ENCODE assay signal across 20 cellular contexts in the genomic region with DNA sequence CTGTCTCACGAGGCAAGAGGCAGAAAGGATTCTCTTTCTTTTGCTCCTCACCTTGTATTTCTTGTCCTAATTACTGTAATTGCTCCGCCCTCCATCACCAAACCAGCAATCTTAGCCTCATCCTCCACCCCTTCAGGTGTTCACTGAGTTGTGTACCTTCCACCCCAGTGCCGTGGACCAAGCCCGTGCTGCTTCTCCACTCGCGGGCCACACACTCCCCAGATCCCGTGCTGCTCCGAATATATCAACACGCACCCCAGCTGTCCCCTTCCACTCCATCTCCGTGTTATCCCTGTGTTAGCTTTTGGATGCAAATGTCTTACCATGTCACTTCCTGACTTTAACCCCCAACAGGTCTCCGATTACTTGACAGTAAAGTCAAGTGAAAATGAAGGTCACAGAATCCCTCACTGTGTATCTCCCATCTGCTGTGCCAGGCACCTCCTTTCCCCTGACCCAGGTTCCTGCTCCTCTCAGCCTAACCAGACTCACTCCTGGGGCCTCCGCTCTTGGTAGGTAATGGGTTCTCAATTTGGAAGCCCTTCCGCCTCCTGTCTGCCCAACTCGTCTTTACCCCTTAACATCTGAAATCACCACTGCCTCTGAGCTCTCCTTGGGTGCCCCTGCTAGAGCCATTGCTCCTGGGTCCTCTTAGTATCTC.
A peak's percentile ranks its signal among the peaks of the same experiment; 100 is the strongest.
DNase-seq lines count a peak whose midpoint lies in the region; ATAC-seq lines count a peak whose summit lies in the region.
"Had no signal": no experiment of that assay in that cellular context is flagged by ENCODE, and none has a peak within 500 bp of the region (broad histone marks: within the 10 kb centered on the region; RNA-seq: fewer than 3 reads in every experiment).

No MANE protein-coding gene starts in this region.

- H2BK15ac ChIP-seq in neuronal stem cell (ENCODE audit: low read length) = no peak overlapping the region

- H2AK5ac ChIP-seq in neuronal stem cell (ENCODE audit: low read depth, low read length) = no peak overlapping the region

- H3K4me1 Mint-ChIP-seq in activated CD4-positive, alpha-beta T cell treated with anti-CD3 and anti-CD28 coated beads, Interleukin-2, amount 10 ng/mL, durations not matched to agents 24 days and 14 days = no peaks in the 10 kb centered on the region
- H3K4me1 Mint-ChIP-seq: B cell had no signal

- no CpG with 5 or more reads among the region's 14 CpGs for WGBS in neuronal stem cell (ENCODE audit: extremely low coverage in 2 of 2, insufficient read length in 2 of 2, insufficient replicate concordance in 1 of 2), 2 donors
- 94 to 97% methylated on average over 14 of the region's 14 CpGs for WGBS in aorta, 2 donors

- H3K27ac Mint-ChIP-seq in activated CD4-positive, alpha-beta T cell treated with anti-CD3 and anti-CD28 coated beads, Interleukin-2, amount 10 ng/mL, durations not matched to agents 24 days and 14 days = no peak overlapping the region
- H3K27ac Mint-ChIP-seq: B cell; CD4-positive, alpha-beta T cell; CD8-positive, alpha-beta T cell had no signal

- H3K27me3 ChIP-seq in neuronal stem cell (ENCODE audit: control insufficient read depth in 3 of 3, insufficient read depth in 3 of 3, low read depth in 1 of 3, low read length in 3 of 3) = no peaks in the 10 kb centered on the region
- no peaks in the 10 kb centered on the region for H3K27me3 ChIP-seq in aorta (ENCODE audit: control insufficient read depth in 1 of 2, insufficient read depth in 2 of 2, low read length in 1 of 2)
- H3K27me3 ChIP-seq: BLaER1 treated with 17β-estradiol and CSF1 and Interleukin-3, amounts not matched to agents 10 nM and 100 nM had no signal

- no peak overlapping the region for H3K14ac ChIP-seq in neuronal stem cell (ENCODE audit: low read length)

- H4K8ac ChIP-seq in neuronal stem cell (ENCODE audit: low read depth, low read length) = no peak overlapping the region

- no peak overlapping the region for H3K9ac ChIP-seq in neuronal stem cell (ENCODE audit: low read depth, low read length, poor library complexity)
- H3K9ac ChIP-seq: BLaER1 treated with 17β-estradiol and CSF1 and Interleukin-3, amounts not matched to agents 10 nM and 100 nM had no signal

- H2BK12ac ChIP-seq in neuronal stem cell (ENCODE audit: low read length) = no peak overlapping the region

- H3K4me3 Mint-ChIP-seq in activated CD4-positive, alpha-beta T cell treated with anti-CD3 and anti-CD28 coated beads, Interleukin-2, amount 10 ng/mL, durations not matched to agents 24 days and 14 days = no peak overlapping the region
- H3K4me3 Mint-ChIP-seq: B cell; CD4-positive, alpha-beta T cell; CD8-positive, alpha-beta T cell had no signal

- H3K36me3 ChIP-seq in neuronal stem cell (replicated peaks in 1 of 2; ENCODE audit: control insufficient read depth in 2 of 2, insufficient read depth in 2 of 2, low read length in 2 of 2) (no peaks in the 10 kb centered on the region), aorta (ENCODE audit: control insufficient read depth in 1 of 2, insufficient read depth in 2 of 2, low read length in 1 of 2) (no peaks in the 10 kb centered on the region)
- H3K36me3 ChIP-seq: BLaER1 treated with 17β-estradiol and CSF1 and Interleukin-3, amounts not matched to agents 10 nM and 100 nM had no signal

- no peaks in the 10 kb centered on the region for H3K9me3 Mint-ChIP-seq in activated CD4-positive, alpha-beta T cell treated with anti-CD3 and anti-CD28 coated beads, Interleukin-2, amount 10 ng/mL, durations not matched to agents 24 days and 14 days
- H3K9me3 Mint-ChIP-seq: CD4-positive, alpha-beta T cell; CD8-positive, alpha-beta T cell had no signal

- no peak overlapping the region for H3K4me2 ChIP-seq in neuronal stem cell (ENCODE audit: insufficient read depth, low read length, poor library complexity, severe bottlenecking)
- H3K4me2 ChIP-seq: A549; BLaER1 treated with 17β-estradiol and CSF1 and Interleukin-3, amounts not matched to agents 10 nM and 100 nM had no signal

- H3K4me3 ChIP-seq in neuronal stem cell (ENCODE audit: low read length in 2 of 2) (no peak overlapping the region), aorta (ENCODE audit: low read length in 2 of 2) (no peak overlapping the region)
- H3K4me3 ChIP-seq: A549; BLaER1 treated with 17β-estradiol and CSF1 and Interleukin-3, amounts not matched to agents 10 nM and 100 nM had no signal

- no peaks in the 10 kb centered on the region for H3K36me3 Mint-ChIP-seq in activated CD4-positive, alpha-beta T cell treated with anti-CD3 and anti-CD28 coated beads, Interleukin-2, amount 10 ng/mL, durations not matched to agents 24 days and 14 days (ENCODE audit: low read depth)
- H3K36me3 Mint-ChIP-seq: CD8-positive, alpha-beta T cell had no signal

- peak; percentile 32 for DNase-seq in activated CD4-positive, alpha-beta T cell treated with anti-CD3 and anti-CD28 coated beads, Interleukin-2, amount 10 ng/mL, durations not matched to agents 24 days and 14 days
- DNase-seq in activated CD4-positive, alpha-beta T cell treated with anti-CD3 and anti-CD28 coated beads, Interleukin-2, amount 50 U/mL, for 1 hour = no peak
- DNase-seq in islet precursor cell (peak; percentile 37), neuronal stem cell (ENCODE audit: low spot score) (no peak), aorta (no peak), activated gamma-delta T cell treated with Interleukin-2 at 50 U/mL for 16 hours (no peak), activated T-cell treated with anti-CD3 and anti-CD28 coated beads for 4 hours (no peak), NCI-H748 (lab: John Stamatoyannopoulos, UW; ENCODE audit: unreplicated experiment) (no peak)
- DNase-seq: AML-193; Caco-2; Calu3; CD4-positive, alpha-beta T cell; CD8-positive, alpha-beta T cell; DMS79 treated with DMSO at 0.1 percent for 48 hours; GF-D8 had no signal

- no peaks in the 10 kb centered on the region for H3K79me1 ChIP-seq in neuronal stem cell (ENCODE audit: low read depth, low read length)

- H3K27me3 Mint-ChIP-seq in activated CD4-positive, alpha-beta T cell treated with anti-CD3 and anti-CD28 coated beads, Interleukin-2, amount 10 ng/mL, durations not matched to agents 24 days and 14 days = no peaks in the 10 kb centered on the region

- no peak overlapping the region for H2BK120ac ChIP-seq in neuronal stem cell (ENCODE audit: low read depth, low read length)

- H2AFZ ChIP-seq in neuronal stem cell (ENCODE audit: low read length) = no peak overlapping the region

- H3K27ac ChIP-seq in neuronal stem cell (replicated peaks; ENCODE audit: low read length) (no peak overlapping the region), aorta (ENCODE audit: low read depth in 1 of 2, low read length in 2 of 2) (no peak overlapping the region)
- H3K27ac ChIP-seq: 22Rv1; A549; BLaER1 treated with 17β-estradiol and CSF1 and Interleukin-3, amounts not matched to agents 10 nM and 100 nM; C4-2B had no signal

- no peak overlapping the region for H3K4ac ChIP-seq in neuronal stem cell (ENCODE audit: low read length)

- no peaks in the 10 kb centered on the region for H3K4me1 ChIP-seq in neuronal stem cell (ENCODE audit: control insufficient read depth in 2 of 2, insufficient read depth in 1 of 2, low read depth in 1 of 2, low read length in 2 of 2)
- H3K4me1 ChIP-seq in aorta (ENCODE audit: control insufficient read depth in 1 of 2, insufficient read depth in 2 of 2, low read length in 2 of 2) = no peaks in the 10 kb centered on the region
- H3K4me1 ChIP-seq: A549; BLaER1 treated with 17β-estradiol and CSF1 and Interleukin-3, amounts not matched to agents 10 nM and 100 nM; Caco-2 had no signal

- peak; percentile 54 for ATAC-seq in aorta (ENCODE audit: low FRiP score)
- ATAC-seq: A549; CD8-positive, alpha-beta T cell had no signal

- intact Hi-C loops in activated CD4-positive, alpha-beta T cell treated with anti-CD3 and anti-CD28 coated beads, Interleukin-2, amount 10 ng/mL, durations not matched to agents 24 days and 14 days (cut with micrococcal nuclease) = no loop called here
- intact Hi-C loops in aorta (cut with DNase I) = no loop called here

- H3K9me3 ChIP-seq in neuronal stem cell (replicated peaks in 1 of 2; ENCODE audit: control insufficient read depth in 2 of 2, insufficient read depth in 1 of 2, low read depth in 1 of 2, low read length in 2 of 2) = peaks cover 0 to 2% of the 10 kb centered on the region in 2 donors
- H3K9me3 ChIP-seq in aorta (ENCODE audit: control insufficient read depth, low read length) = no peaks in the 10 kb centered on the region
- H3K9me3 ChIP-seq: A549, Caco-2 had no signal

- H4K91ac ChIP-seq in neuronal stem cell (ENCODE audit: low read depth, low read length, poor library complexity) = no peak overlapping the region

- H2BK5ac ChIP-seq in neuronal stem cell (ENCODE audit: low read length) = no peak overlapping the region

- H3K18ac ChIP-seq in neuronal stem cell (ENCODE audit: low read length) = peak overlapping the region; percentile 42

- no peak overlapping the region for H3K23ac ChIP-seq in neuronal stem cell (ENCODE audit: low read depth, low read length, poor library complexity)

Comparison
In these comparisons a context has a peak if more than half of its experiments do, and no peak if none do; other contexts are left out.
1. DNase-seq: peak in activated CD4-positive, alpha-beta T cell treated with anti-CD3 and anti-CD28 coated beads, Interleukin-2, amount 10 ng/mL, durations not matched to agents 24 days and 14 days (single experiment) and islet precursor cell (single experiment); none in activated CD4-positive, alpha-beta T cell treated with anti-CD3 and anti-CD28 coated beads, Interleukin-2, amount 50 U/mL, for 1 hour (single experiment), neuronal stem cell (single experiment), aorta (0 of 2), activated gamma-delta T cell treated with Interleukin-2 at 50 U/mL for 16 hours (single experiment), activated T-cell treated with anti-CD3 and anti-CD28 coated beads for 4 hours (single experiment) and NCI-H748 (single experiment).